ENCODE assay signal across 10 cellular contexts in genomic region chr5:143101740-143102386, GRCh38.
DNase-seq lines count a peak whose midpoint lies in the region; ATAC-seq and TF ChIP-seq lines count a peak whose summit lies in the region.
"Had no signal": no experiment of that assay in that cellular context is flagged by ENCODE, and none has a peak within 500 bp of the region (broad histone marks: within the 10 kb centered on the region; RNA-seq: fewer than 3 reads in every experiment).

No MANE protein-coding gene starts in this region.

- no peak for TF ChIP-seq POLR2A in uterus (IDR thresholded peaks at IDR 0.05)

- H3K9me3 ChIP-seq in CD8-positive, alpha-beta memory T cell (ENCODE audit: low read length): no peaks in the 10 kb centered on the region
- no peaks in the 10 kb centered on the region for H3K9me3 ChIP-seq in OCI-LY3 (ENCODE audit: insufficient read depth, low read length)
- no peaks in the 10 kb centered on the region for H3K9me3 ChIP-seq in uterus

- H2AFZ ChIP-seq in OCI-LY3 (ENCODE audit: low read depth, low read length): no peak overlapping the region

- H3K9me3 Mint-ChIP-seq in CD8-positive, alpha-beta memory T cell: no peaks in the 10 kb centered on the region
- H3K9me3 Mint-ChIP-seq in effector memory CD8-positive, alpha-beta T cell: no peaks in the 10 kb centered on the region

- H3K9ac ChIP-seq in OCI-LY3 (ENCODE audit: low read length): no peak overlapping the region

- intact Hi-C loops in uterus (cut with DNase I; ENCODE audit: low total_unique reads): no loop called here

- no peaks in the 10 kb centered on the region for H4K20me1 ChIP-seq in OCI-LY3 (ENCODE audit: insufficient read depth, low read length)

- no peak overlapping the region for H3K4me3 ChIP-seq in CD8-positive, alpha-beta memory T cell (ENCODE audit: low read length)
- H3K4me3 ChIP-seq in OCI-LY3 (ENCODE audit: low read length): no peak overlapping the region
- no peak overlapping the region for H3K4me3 ChIP-seq in uterus

- peaks cover 0 to 30% (median 20%) of the 10 kb centered on the region in 3 donors for H3K36me3 Mint-ChIP-seq in CD8-positive, alpha-beta memory T cell
- peaks cover 17% of the 10 kb centered on the region for H3K36me3 Mint-ChIP-seq in effector memory CD8-positive, alpha-beta T cell (ENCODE audit: insufficient read depth)

- no peak for DNase-seq in CD8-positive, alpha-beta memory T cell
- no peak for DNase-seq in effector memory CD8-positive, alpha-beta T cell
- peak; percentile 7 to 21 for DNase-seq in stimulated activated CD4-positive, alpha-beta T cell treated with anti-CD3 and anti-CD28 coated beads, Interleukin-12 subunit alpha, Interleukin-12 subunit beta, amount 100 ng/mL, for 24 hours (ENCODE audit: low read depth in 2 of 2)
- DNase-seq in ACHN: no peak
- DNase-seq in uterus: no peak
- DNase-seq in C1 segment of cervical spinal cord (lab: John Stamatoyannopoulos, UW): no peak
- DNase-seq in kidney glomerular epithelial cell (lab: John Stamatoyannopoulos, UW): no peak
- DNase-seq: NCI-H1105 treated with DMSO at 0.1 percent for 48 hours, occipital lobe had no signal

- in situ Hi-C loops in ACHN (cut with HindIII; ENCODE audit: low pct_ligation_motif_present, low pct_unique_long_range_greater_than_20kb, low sequenced_read_pairs): no loop called here

- H3K36me3 ChIP-seq in CD8-positive, alpha-beta memory T cell (ENCODE audit: insufficient read depth, low read length): no peaks in the 10 kb centered on the region
- no peaks in the 10 kb centered on the region for H3K36me3 ChIP-seq in OCI-LY3 (replicated peaks; ENCODE audit: low read depth, low read length)
- H3K36me3 ChIP-seq in uterus: peaks cover 0 to 1% of the 10 kb centered on the region in 2 donors

- no peak for TF ChIP-seq CTCF in OCI-LY3 (IDR thresholded peaks at IDR 0.05; ENCODE audit: low read depth, low read length)
- no peak for TF ChIP-seq CTCF in uterus (IDR thresholded peaks at IDR 0.05)

- no peak for ATAC-seq in effector memory CD8-positive, alpha-beta T cell (replicated peaks)

- no peaks in the 10 kb centered on the region for H3K4me1 ChIP-seq in CD8-positive, alpha-beta memory T cell (ENCODE audit: insufficient read depth, low read length)
- H3K4me1 ChIP-seq in OCI-LY3 (ENCODE audit: low read length): peaks cover 30% of the 10 kb centered on the region
- H3K4me1 ChIP-seq in uterus: no peaks in the 10 kb centered on the region

- H3K79me2 ChIP-seq in OCI-LY3 (ENCODE audit: low read length): no peaks in the 10 kb centered on the region

- H3K27ac Mint-ChIP-seq in CD8-positive, alpha-beta memory T cell: peak overlapping the region in 6 of 8 donors; percentile 13 to 92 (median 48)
- H3K27ac Mint-ChIP-seq in effector memory CD8-positive, alpha-beta T cell: peak overlapping the region; percentile 55 to 93

- H3K27me3 ChIP-seq in CD8-positive, alpha-beta memory T cell (ENCODE audit: insufficient read depth, low read length, poor library complexity, severe bottlenecking): no peaks in the 10 kb centered on the region
- H3K27me3 ChIP-seq in OCI-LY3 (ENCODE audit: low read depth, low read length) (no peaks in the 10 kb centered on the region), uterus (no peaks in the 10 kb centered on the region)

- POLR2A ChIA-PET in CD8-positive, alpha-beta memory T cell (lab: Charles Lee): no interaction called here

- no peak overlapping the region for H3K27ac ChIP-seq in CD8-positive, alpha-beta memory T cell (ENCODE audit: low read depth, low read length)
- H3K27ac ChIP-seq in OCI-LY3 (ENCODE audit: low read length): no peak overlapping the region
- H3K27ac ChIP-seq in uterus: no peak overlapping the region

- no peaks in the 10 kb centered on the region for H3K27me3 Mint-ChIP-seq in CD8-positive, alpha-beta memory T cell
- no peaks in the 10 kb centered on the region for H3K27me3 Mint-ChIP-seq in effector memory CD8-positive, alpha-beta T cell

- H3K4me3 Mint-ChIP-seq in CD8-positive, alpha-beta memory T cell: no peak overlapping the region
- H3K4me3 Mint-ChIP-seq in effector memory CD8-positive, alpha-beta T cell: peak overlapping the region in 1 of 2 donors; percentile 3

- peak overlapping the region; percentile 70; the same call in 1 of the 2 replicates for H3K4me2 ChIP-seq in OCI-LY3 (ENCODE audit: low read length)

- CTCF ChIA-PET in CD8-positive, alpha-beta memory T cell (lab: Charles Lee): interaction anchor here (0.7 kb wide), 1 partner anchor 99 kb away, joined by 3 read pairs; no protein-coding TSS in a partner anchor

- peaks cover 30 to 42% (median 36%) of the 10 kb centered on the region in 3 donors for H3K4me1 Mint-ChIP-seq in CD8-positive, alpha-beta memory T cell
- peaks cover 20 to 36% of the 10 kb centered on the region in 2 donors for H3K4me1 Mint-ChIP-seq in effector memory CD8-positive, alpha-beta T cell (ENCODE audit: low read depth in 2 of 2)

Comparison
In these comparisons a context has a peak if more than half of its experiments do, and no peak if none do; other contexts are left out.
1. DNase-seq: peak in stimulated activated CD4-positive, alpha-beta T cell treated with anti-CD3 and anti-CD28 coated beads, Interleukin-12 subunit alpha, Interleukin-12 subunit beta, amount 100 ng/mL, for 24 hours (2 of 2); none in CD8-positive, alpha-beta memory T cell (0 of 5), effector memory CD8-positive, alpha-beta T cell (0 of 3), ACHN (single experiment), uterus (0 of 2), C1 segment of cervical spinal cord (0 of 14) and kidney glomerular epithelial cell (single experiment).